ENCODE assay signal across 1 cellular context in genomic region chr16:57798953-57799618, GRCh38.
TF ChIP-seq lines count a peak whose summit lies in the region.

No MANE protein-coding gene starts in this region.

TF ChIP-seq in SK-N-SH treated with all-trans-retinoic acid at 6 μM for 48 hours, 23 proteins besides CTCF, POLR2A, EP300 and RAD21 (continued from another document):
- TF ChIP-seq, protein P1, sequence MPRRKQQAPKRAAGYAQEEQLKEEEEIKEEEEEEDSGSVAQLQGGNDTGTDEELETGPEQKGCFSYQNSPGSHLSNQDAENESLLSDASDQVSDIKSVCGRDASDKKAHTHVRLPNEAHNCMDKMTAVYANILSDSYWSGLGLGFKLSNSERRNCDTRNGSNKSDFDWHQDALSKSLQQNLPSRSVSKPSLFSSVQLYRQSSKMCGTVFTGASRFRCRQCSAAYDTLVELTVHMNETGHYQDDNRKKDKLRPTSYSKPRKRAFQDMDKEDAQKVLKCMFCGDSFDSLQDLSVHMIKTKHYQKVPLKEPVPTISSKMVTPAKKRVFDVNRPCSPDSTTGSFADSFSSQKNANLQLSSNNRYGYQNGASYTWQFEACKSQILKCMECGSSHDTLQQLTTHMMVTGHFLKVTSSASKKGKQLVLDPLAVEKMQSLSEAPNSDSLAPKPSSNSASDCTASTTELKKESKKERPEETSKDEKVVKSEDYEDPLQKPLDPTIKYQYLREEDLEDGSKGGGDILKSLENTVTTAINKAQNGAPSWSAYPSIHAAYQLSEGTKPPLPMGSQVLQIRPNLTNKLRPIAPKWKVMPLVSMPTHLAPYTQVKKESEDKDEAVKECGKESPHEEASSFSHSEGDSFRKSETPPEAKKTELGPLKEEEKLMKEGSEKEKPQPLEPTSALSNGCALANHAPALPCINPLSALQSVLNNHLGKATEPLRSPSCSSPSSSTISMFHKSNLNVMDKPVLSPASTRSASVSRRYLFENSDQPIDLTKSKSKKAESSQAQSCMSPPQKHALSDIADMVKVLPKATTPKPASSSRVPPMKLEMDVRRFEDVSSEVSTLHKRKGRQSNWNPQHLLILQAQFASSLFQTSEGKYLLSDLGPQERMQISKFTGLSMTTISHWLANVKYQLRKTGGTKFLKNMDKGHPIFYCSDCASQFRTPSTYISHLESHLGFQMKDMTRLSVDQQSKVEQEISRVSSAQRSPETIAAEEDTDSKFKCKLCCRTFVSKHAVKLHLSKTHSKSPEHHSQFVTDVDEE (CRISPR knock-in tag; IDR thresholded peaks at IDR 0.05) = no peak
- TF ChIP-seq ZC3H10 (CRISPR knock-in tag; IDR thresholded peaks at IDR 0.05) (no peak), ARNTL (CRISPR knock-in tag; IDR thresholded peaks at IDR 0.05; ENCODE audit: borderline replicate concordance, low read depth) (no peak), ZNF70 (CRISPR knock-in tag; IDR thresholded peaks at IDR 0.05) (no peak), BACH2 (CRISPR knock-in tag; IDR thresholded peaks at IDR 0.05; ENCODE audit: borderline replicate concordance) (no peak), PPARA (CRISPR knock-in tag; IDR thresholded peaks at IDR 0.05; ENCODE audit: borderline replicate concordance) (no peak)
